Comparison of ENCODE assay signal across 8 cellular contexts in genomic region chr4:6885953-6886557, GRCh38. TPM values are rescaled to one million over a fixed set of nuclear protein-coding genes. Genes with fewer than 3 reads are reported as not detected.
DNase-seq lines count a peak whose midpoint lies in the region; ATAC-seq and TF ChIP-seq lines count a peak whose summit lies in the region.

No MANE protein-coding gene starts in this region.

- dilution Hi-C loops in mammary epithelial cell (cut with HindIII; ENCODE audit: low sequenced_read_pairs), result no loop called here

- in situ Hi-C loops in mammary epithelial cell (cut with MboI; ENCODE audit: low sequenced_read_pairs in 2 of 2), result no loop called here

- no peak for DNase-seq in BE2C
- peak; percentile 40 for DNase-seq in NCI-H526 treated with DMSO at 0.1 percent for 48 hours (lab: John Stamatoyannopoulos, UW)
- DNase-seq in mammary epithelial cell, result peak; percentile 46
- DNase-seq in left colon, result peak in 1 of 2 donors; percentile 60
- DNase-seq in stromal cell of bone marrow (ENCODE audit: low read depth), result peak; percentile 33

- H3K27ac ChIP-seq in mammary epithelial cell (ENCODE audit: insufficient read depth, low read depth, low read length), result no peak overlapping the region

- H3K4me2 ChIP-seq in mammary epithelial cell (ENCODE audit: insufficient read depth, low read depth, low read length), result no peak overlapping the region

- H3K79me2 ChIP-seq in mammary epithelial cell (ENCODE audit: insufficient read depth, low read length), result no peaks in the 10 kb centered on the region

- WGBS in mammary epithelial cell (ENCODE audit: low coverage, missing lambda C conversion rate), result 33% methylated on average over 15 of the region's 15 CpGs

- no peak overlapping the region for H3K4me3 ChIP-seq in BE2C (ENCODE audit: low read depth, low read length)
- no peak overlapping the region for H3K4me3 ChIP-seq in mammary epithelial cell (replicated peaks in 1 of 3; ENCODE audit: insufficient read depth in 1 of 3, low read depth in 2 of 3, low read length in 3 of 3)

- H2AFZ ChIP-seq in mammary epithelial cell (ENCODE audit: low read depth, low read length), result no peak overlapping the region

- intact Hi-C loops in mammary epithelial cell (cut with micrococcal nuclease), result loop anchor here (1.0 kb wide), 1 partner anchor 166 kb away; no protein-coding TSS in a partner anchor
- intact Hi-C loops in left colon (cut with DNase I, micrococcal nuclease), result no loop called here

- CTCF ChIA-PET in mammary epithelial cell (lab: Charles Lee; ENCODE audit: low non-redundant PET), result interaction anchor here (0.6 kb wide), 1 partner anchor 635 kb away, joined by 3 read pairs; no protein-coding TSS in a partner anchor

- no TSS peak for BruUV-seq in mammary epithelial cell (replicated peaks; lab: Mats Ljungman, UMichigan)

- no peak overlapping the region for H3K9ac ChIP-seq in mammary epithelial cell (ENCODE audit: insufficient read depth, low read length)

- TF ChIP-seq CTCF in BE2C (IDR thresholded peaks at IDR 0.05; ENCODE audit: low read depth, low read length), result peak; percentile 21; the same call in 1 of the 2 replicates
- peak; percentile 36 to 56 for TF ChIP-seq CTCF in mammary epithelial cell (conservative IDR thresholded peaks at IDR 0.05 in 1 of 2, IDR thresholded peaks at IDR 0.05 in 1 of 2; ENCODE audit: extremely low read depth in 1 of 2, insufficient read depth in 1 of 2, low read depth in 1 of 2, low read length in 2 of 2)

- peak; percentile 64 for ATAC-seq in GM19043 (IDR thresholded peaks at IDR 0.05; ENCODE audit: low read depth, unreplicated experiment)
- ATAC-seq in left colon, result peak; percentile 42
- no peak for ATAC-seq in HG02798 (IDR thresholded peaks at IDR 0.05; ENCODE audit: poor library complexity, unreplicated experiment)
- no peak for ATAC-seq in HG03342 (IDR thresholded peaks at IDR 0.05; ENCODE audit: unreplicated experiment)

- no peaks in the 10 kb centered on the region for H3K27me3 ChIP-seq in BE2C
- H3K27me3 ChIP-seq in mammary epithelial cell (ENCODE audit: insufficient read depth, low read length), result no peaks in the 10 kb centered on the region

- H3K9me3 ChIP-seq in BE2C (peaks cover 3% of the 10 kb centered on the region; the same call in 1 of the 2 replicates), mammary epithelial cell (replicated peaks; ENCODE audit: insufficient read depth, low read length) (peaks cover 3% of the 10 kb centered on the region)

- H3K36me3 ChIP-seq in BE2C (peaks cover 19% of the 10 kb centered on the region), mammary epithelial cell (ENCODE audit: insufficient read depth, low read length) (no peaks in the 10 kb centered on the region)

- H3K4me1 ChIP-seq in BE2C, result no peaks in the 10 kb centered on the region
- H3K4me1 ChIP-seq in mammary epithelial cell (ENCODE audit: insufficient read depth, low read length), result peaks cover 10% of the 10 kb centered on the region

- H4K20me1 ChIP-seq in mammary epithelial cell (ENCODE audit: insufficient read depth, low read length), result no peaks in the 10 kb centered on the region

RNA-seq across cellular contexts. Expression of gene TBC1D14, which starts 23.6 kb away (rescaled TPM):
- polyA plus RNA-seq in BE2C (2012; ENCODE audit: insufficient read depth, insufficient read length, low read depth), result 54.8 TPM
- total RNA-seq in mammary epithelial cell (10 to 100 TPM; 62.9 to 89.5 TPM), left colon (10 to 100 TPM; 53.1 to 56.6 TPM)
- 44.2 TPM for polyA plus RNA-seq in mammary epithelial cell
- polyA minus RNA-seq in mammary epithelial cell, result 51.9 TPM

Comparison
In these comparisons a context has a peak if more than half of its experiments do, and no peak if none do; other contexts are left out.
1. ATAC-seq: peak in GM19043 (single experiment) and left colon (single experiment); none in HG02798 (single experiment) and HG03342 (single experiment).